ENCODE assay signal across 1 cellular context in the genomic region with DNA sequence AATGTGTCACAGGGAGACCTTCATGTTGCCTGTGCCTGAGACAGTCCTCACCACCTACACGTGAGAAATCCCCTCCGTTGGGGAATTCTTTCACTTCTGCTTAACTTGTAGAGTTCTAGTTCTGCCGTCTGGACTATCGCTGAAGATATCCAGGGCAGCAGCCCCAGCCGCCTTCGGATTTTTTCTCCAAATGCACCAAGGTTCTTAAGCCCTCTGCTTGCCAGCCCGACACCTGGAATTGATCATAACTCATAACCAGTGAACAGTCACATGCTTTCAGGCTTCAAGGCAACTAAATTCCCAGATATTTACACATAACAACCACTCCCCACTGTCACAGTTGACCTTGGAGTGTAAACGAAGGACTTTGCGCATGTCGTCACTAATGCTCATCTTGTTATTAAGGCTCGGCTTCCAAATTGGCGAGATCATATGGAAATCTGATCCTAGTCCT.
TF ChIP-seq lines count a peak whose summit lies in the region.

No MANE protein-coding gene starts in this region.

TF ChIP-seq in HCT116, 20 proteins besides CTCF, POLR2A, EP300 and RAD21:
- TF ChIP-seq, protein P1, sequence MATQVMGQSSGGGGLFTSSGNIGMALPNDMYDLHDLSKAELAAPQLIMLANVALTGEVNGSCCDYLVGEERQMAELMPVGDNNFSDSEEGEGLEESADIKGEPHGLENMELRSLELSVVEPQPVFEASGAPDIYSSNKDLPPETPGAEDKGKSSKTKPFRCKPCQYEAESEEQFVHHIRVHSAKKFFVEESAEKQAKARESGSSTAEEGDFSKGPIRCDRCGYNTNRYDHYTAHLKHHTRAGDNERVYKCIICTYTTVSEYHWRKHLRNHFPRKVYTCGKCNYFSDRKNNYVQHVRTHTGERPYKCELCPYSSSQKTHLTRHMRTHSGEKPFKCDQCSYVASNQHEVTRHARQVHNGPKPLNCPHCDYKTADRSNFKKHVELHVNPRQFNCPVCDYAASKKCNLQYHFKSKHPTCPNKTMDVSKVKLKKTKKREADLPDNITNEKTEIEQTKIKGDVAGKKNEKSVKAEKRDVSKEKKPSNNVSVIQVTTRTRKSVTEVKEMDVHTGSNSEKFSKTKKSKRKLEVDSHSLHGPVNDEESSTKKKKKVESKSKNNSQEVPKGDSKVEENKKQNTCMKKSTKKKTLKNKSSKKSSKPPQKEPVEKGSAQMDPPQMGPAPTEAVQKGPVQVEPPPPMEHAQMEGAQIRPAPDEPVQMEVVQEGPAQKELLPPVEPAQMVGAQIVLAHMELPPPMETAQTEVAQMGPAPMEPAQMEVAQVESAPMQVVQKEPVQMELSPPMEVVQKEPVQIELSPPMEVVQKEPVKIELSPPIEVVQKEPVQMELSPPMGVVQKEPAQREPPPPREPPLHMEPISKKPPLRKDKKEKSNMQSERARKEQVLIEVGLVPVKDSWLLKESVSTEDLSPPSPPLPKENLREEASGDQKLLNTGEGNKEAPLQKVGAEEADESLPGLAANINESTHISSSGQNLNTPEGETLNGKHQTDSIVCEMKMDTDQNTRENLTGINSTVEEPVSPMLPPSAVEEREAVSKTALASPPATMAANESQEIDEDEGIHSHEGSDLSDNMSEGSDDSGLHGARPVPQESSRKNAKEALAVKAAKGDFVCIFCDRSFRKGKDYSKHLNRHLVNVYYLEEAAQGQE (IDR thresholded peaks at IDR 0.05; ENCODE audit: low read depth) = no peak
